In the genomic region with DNA sequence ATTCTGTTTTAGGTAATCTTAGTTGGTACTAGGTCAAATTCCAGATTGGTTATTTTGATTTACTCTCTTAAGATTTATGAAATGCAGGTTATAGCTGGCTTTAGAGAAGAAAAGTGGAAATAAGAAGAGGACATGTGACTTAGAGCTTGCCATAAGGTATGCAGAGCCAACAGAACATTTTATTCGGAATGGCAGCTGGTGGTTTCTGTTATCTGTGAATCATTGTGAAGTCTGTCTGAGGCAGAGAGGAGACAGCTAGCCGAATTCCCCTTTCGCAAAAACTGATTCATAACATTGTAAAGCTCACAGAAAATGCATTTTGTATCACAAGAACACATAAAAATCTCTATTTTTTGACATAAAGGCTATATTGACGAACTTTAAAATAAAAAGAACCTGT, we compare ENCODE assay signal across 12 cellular contexts.
A peak's percentile ranks its signal among the peaks of the same experiment; 100 is the strongest.
DNase-seq lines count a peak whose midpoint lies in the region; ATAC-seq and TF ChIP-seq lines count a peak whose summit lies in the region.
"Had no signal": no experiment of that assay in that cellular context is flagged by ENCODE, and none has a peak within 500 bp of the region (broad histone marks: within the 10 kb centered on the region; RNA-seq: fewer than 3 reads in every experiment).

No MANE protein-coding gene starts in this region.

- H3K4me3 ChIP-seq in fibroblast of villous mesenchyme (ENCODE audit: low read depth, low read length) = no peak overlapping the region
- H3K4me3 ChIP-seq in skeletal muscle satellite cell (ENCODE audit: low read length) = no peak overlapping the region
- H3K4me3 ChIP-seq: prostate gland had no signal

- DNase-seq in HFFc6 = peak; percentile 66
- DNase-seq in fibroblast of villous mesenchyme (ENCODE audit: low read depth) = peak; percentile 87
- DNase-seq in NCI-H2081 treated with DMSO at 0.1 percent for 48 hours (lab: John Stamatoyannopoulos, UW) = no peak
- no peak for DNase-seq in naive thymus-derived CD8-positive, alpha-beta T cell
- DNase-seq: activated naive CD8-positive, alpha-beta T cell treated with anti-CD3 and anti-CD28 coated beads, Interleukin-2, amount 10 ng/mL, durations not matched to agents 7 days and 5 days; DMS79; SW 1271 had no signal

- ATAC-seq in SK-N-SH treated with all-trans-retinoic acid at 6 μM for 48 hours (peak; percentile 86), GM19467 (IDR thresholded peaks at IDR 0.05; ENCODE audit: unreplicated experiment) (no peak)
- ATAC-seq in naive thymus-derived CD8-positive, alpha-beta T cell = no peak

- peaks cover 21% of the 10 kb centered on the region for H3K4me1 ChIP-seq in skeletal muscle satellite cell (ENCODE audit: control insufficient read depth, insufficient read depth, low read length)
- H3K4me1 ChIP-seq: prostate gland had no signal

- H3K27me3 ChIP-seq in skeletal muscle satellite cell (ENCODE audit: control insufficient read depth, insufficient read depth, low read length) = no peaks in the 10 kb centered on the region

- peak overlapping the region; percentile 57 for H3K4me3 Mint-ChIP-seq in HFFc6
- H3K4me3 Mint-ChIP-seq in naive thymus-derived CD8-positive, alpha-beta T cell = no peak overlapping the region
- H3K4me3 Mint-ChIP-seq: activated naive CD8-positive, alpha-beta T cell treated with anti-CD3 and anti-CD28 coated beads, Interleukin-2, amount 10 ng/mL, durations not matched to agents 7 days and 5 days had no signal

- H3K9ac ChIP-seq in skeletal muscle satellite cell (ENCODE audit: low read depth, low read length) = peak overlapping the region; percentile 8
- H3K9ac ChIP-seq: KMS-11 had no signal

- peak overlapping the region; percentile 51 for H3K27ac Mint-ChIP-seq in HFFc6
- H3K27ac Mint-ChIP-seq in naive thymus-derived CD8-positive, alpha-beta T cell = no peak overlapping the region
- H3K27ac Mint-ChIP-seq: activated naive CD8-positive, alpha-beta T cell treated with anti-CD3 and anti-CD28 coated beads, Interleukin-2, amount 10 ng/mL, durations not matched to agents 7 days and 5 days had no signal

- peaks cover 29% of the 10 kb centered on the region for H3K4me1 Mint-ChIP-seq in HFFc6 (ENCODE audit: low read depth)
- H3K4me1 Mint-ChIP-seq in naive thymus-derived CD8-positive, alpha-beta T cell = no peaks in the 10 kb centered on the region

- no peaks in the 10 kb centered on the region for H3K9me3 Mint-ChIP-seq in HFFc6
- H3K9me3 Mint-ChIP-seq in naive thymus-derived CD8-positive, alpha-beta T cell = no peaks in the 10 kb centered on the region
- H3K9me3 Mint-ChIP-seq: activated naive CD8-positive, alpha-beta T cell treated with anti-CD3 and anti-CD28 coated beads, Interleukin-2, amount 10 ng/mL, durations not matched to agents 7 days and 5 days had no signal

- H3K27me3 Mint-ChIP-seq in HFFc6 (ENCODE audit: insufficient read depth) = no peaks in the 10 kb centered on the region
- no peaks in the 10 kb centered on the region for H3K27me3 Mint-ChIP-seq in naive thymus-derived CD8-positive, alpha-beta T cell
- H3K27me3 Mint-ChIP-seq: activated naive CD8-positive, alpha-beta T cell treated with anti-CD3 and anti-CD28 coated beads, Interleukin-2, amount 10 ng/mL, durations not matched to agents 7 days and 5 days had no signal

- POLR2A ChIA-PET in naive thymus-derived CD8-positive, alpha-beta T cell (lab: Charles Lee) = no interaction called here

- no peaks in the 10 kb centered on the region for H3K36me3 Mint-ChIP-seq in HFFc6 (ENCODE audit: low read depth)
- H3K36me3 Mint-ChIP-seq in naive thymus-derived CD8-positive, alpha-beta T cell = peaks cover 3 to 11% (median 5%) of the 10 kb centered on the region in 3 donors

- TF ChIP-seq CTCF in HFFc6 (IDR thresholded peaks at IDR 0.05) = no peak
- no peak for TF ChIP-seq CTCF in fibroblast of villous mesenchyme (IDR thresholded peaks at IDR 0.05; ENCODE audit: insufficient read depth, low read depth, low read length)

- no peaks in the 10 kb centered on the region for H3K9me3 ChIP-seq in skeletal muscle satellite cell (replicated peaks; ENCODE audit: low read length)
- H3K9me3 ChIP-seq: prostate gland had no signal

- H3K4me2 ChIP-seq in skeletal muscle satellite cell (ENCODE audit: low read length) = peak overlapping the region; percentile 48
- H3K4me2 ChIP-seq: KMS-11 had no signal

- H3K36me3 ChIP-seq in skeletal muscle satellite cell (ENCODE audit: insufficient read depth, low read length) = no peaks in the 10 kb centered on the region
- H3K36me3 ChIP-seq: prostate gland had no signal

TF ChIP-seq in SK-N-SH treated with all-trans-retinoic acid at 6 μM for 48 hours, 23 proteins besides CTCF, POLR2A, EP300 and RAD21:
- TF ChIP-seq RARB (CRISPR knock-in tag; IDR thresholded peaks at IDR 0.05) (no peak), SNAI2 (CRISPR knock-in tag; IDR thresholded peaks at IDR 0.05) (no peak), GLIS3 (CRISPR knock-in tag; IDR thresholded peaks at IDR 0.05) (no peak), ZNF70 (CRISPR knock-in tag; IDR thresholded peaks at IDR 0.05) (no peak), ZC3H10 (CRISPR knock-in tag; IDR thresholded peaks at IDR 0.05) (no peak), ISL1 (CRISPR knock-in tag; IDR thresholded peaks at IDR 0.05) (peak; percentile 30)
TF ChIP-seq in SK-N-SH treated with all-trans-retinoic acid at 6 μM for 48 hours: peak in this region for 1.

Comparison
In these comparisons a context has a peak if more than half of its experiments do, and no peak if none do; other contexts are left out.
1. DNase-seq: peak in HFFc6 (single experiment) and fibroblast of villous mesenchyme (single experiment); none in NCI-H2081 treated with DMSO at 0.1 percent for 48 hours (single experiment) and naive thymus-derived CD8-positive, alpha-beta T cell (0 of 10).